Comparison of ENCODE assay signal across 18 cellular contexts in genomic region chr14:67516679-67517078, GRCh38. TPM values are rescaled to one million over a fixed set of nuclear protein-coding genes. Genes with fewer than 3 reads are reported as not detected.
DNase-seq lines count a peak whose midpoint lies in the region; ATAC-seq, FAIRE-seq and TF ChIP-seq lines count a peak whose summit lies in the region.
"Had no signal": no experiment of that assay in that cellular context is flagged by ENCODE, and none has a peak within 500 bp of the region (broad histone marks: within the 10 kb centered on the region; RNA-seq: fewer than 3 reads in every experiment).

No MANE protein-coding gene starts in this region.

- 0 out of 3 replicates have a peak overlapping the region, but pooled peaks have one; percentile 39 for H3K4me3 Mint-ChIP-seq in GM23338
- H3K4me3 Mint-ChIP-seq in astrocyte (ENCODE audit: unreplicated experiment) = peak overlapping the region; percentile 61
- peak overlapping the region; percentile 81 for H3K4me3 Mint-ChIP-seq in natural killer cell

- H3K4me1 ChIP-seq in GM23338 (ENCODE audit: insufficient read depth) (no peaks in the 10 kb centered on the region; the same call in 1 of the 2 replicates), astrocyte (ENCODE audit: insufficient read depth, low read length) (no peaks in the 10 kb centered on the region), GM23248 (ENCODE audit: insufficient read depth) (no peaks in the 10 kb centered on the region), heart right ventricle (peaks cover 2 to 31% (median 12%) of the 10 kb centered on the region in 9 donors)

- H3K4me1 Mint-ChIP-seq in GM23338 (peaks cover 18% of the 10 kb centered on the region), astrocyte (ENCODE audit: low read depth, unreplicated experiment) (no peaks in the 10 kb centered on the region), natural killer cell (peaks cover 18 to 25% of the 10 kb centered on the region in 2 donors)

- H3K9me2 ChIP-seq in GM23338 (ENCODE audit: insufficient read depth) (no peaks in the 10 kb centered on the region), GM23248 (ENCODE audit: insufficient read depth) (no peaks in the 10 kb centered on the region)

- intact Hi-C loops in natural killer cell (cut with micrococcal nuclease) = no loop called here
- intact Hi-C loops in heart right ventricle (cut with DNase I) = no loop called here

- no peaks in the 10 kb centered on the region for H3K36me3 Mint-ChIP-seq in GM23338 (ENCODE audit: low read depth)
- no peaks in the 10 kb centered on the region for H3K36me3 Mint-ChIP-seq in astrocyte (ENCODE audit: low read depth, unreplicated experiment)
- H3K36me3 Mint-ChIP-seq in natural killer cell = no peaks in the 10 kb centered on the region

- no peak overlapping the region for H2AFZ ChIP-seq in GM23338
- no peak overlapping the region for H2AFZ ChIP-seq in astrocyte (ENCODE audit: low read depth, low read length)
- no peak overlapping the region for H2AFZ ChIP-seq in GM23248
- H2AFZ ChIP-seq: hepatocyte had no signal

- H3K27ac Mint-ChIP-seq in GM23338 (no peak overlapping the region), astrocyte (ENCODE audit: unreplicated experiment) (no peak overlapping the region), natural killer cell (peak overlapping the region in 1 of 2 donors; percentile 95)

- H3K36me3 ChIP-seq in GM23338 (ENCODE audit: insufficient read depth) (no peaks in the 10 kb centered on the region), astrocyte (ENCODE audit: insufficient read depth, low read length) (no peaks in the 10 kb centered on the region), GM23248 (ENCODE audit: low read depth) (no peaks in the 10 kb centered on the region), heart right ventricle (no peaks in the 10 kb centered on the region)

- in situ Hi-C loops in GM23248 (cut with MboI) = no loop called here

- no peaks in the 10 kb centered on the region for H3K79me2 ChIP-seq in GM23338 (replicated peaks; ENCODE audit: insufficient read depth)
- H3K79me2 ChIP-seq in astrocyte (ENCODE audit: insufficient read depth, low read length) = no peaks in the 10 kb centered on the region
- H3K79me2 ChIP-seq in GM23248 (ENCODE audit: insufficient read depth) = no peaks in the 10 kb centered on the region

- H3K9me3 Mint-ChIP-seq in GM23338 (no peaks in the 10 kb centered on the region), astrocyte (ENCODE audit: unreplicated experiment) (no peaks in the 10 kb centered on the region), natural killer cell (no peaks in the 10 kb centered on the region)

- H4K20me1 ChIP-seq in GM23338 (replicated peaks; ENCODE audit: insufficient read depth) (no peaks in the 10 kb centered on the region; the same call in 1 of the 2 replicates), astrocyte (ENCODE audit: insufficient read depth, low read length) (no peaks in the 10 kb centered on the region), GM23248 (ENCODE audit: insufficient read depth) (no peaks in the 10 kb centered on the region)

- H3K4me2 ChIP-seq in GM23338 (no peak overlapping the region), astrocyte (ENCODE audit: low read length) (no peak overlapping the region), GM23248 (ENCODE audit: unreplicated experiment) (no peak overlapping the region)
- H3K4me2 ChIP-seq: hepatocyte had no signal

- H3F3A ChIP-seq in GM23338 (replicated peaks; ENCODE audit: low read depth) (0 out of 2 replicates have a peak, but pooled peaks cover 3% of the 10 kb centered on the region), GM23248 (ENCODE audit: insufficient read depth) (no peaks in the 10 kb centered on the region)

- no peak for ATAC-seq in GM23338
- no peak for ATAC-seq in natural killer cell
- no peak for ATAC-seq in GM21528 (IDR thresholded peaks at IDR 0.05; ENCODE audit: low FRiP score, unreplicated experiment)
- no peak for ATAC-seq in heart right ventricle
- ATAC-seq: GM12878 had no signal

- 39 to 46% methylated on average over 2 of the region's 2 CpGs for WGBS in GM23248 (ENCODE audit: low coverage in 1 of 2, low lambda C conversion rate in 2 of 2, missing lambda C conversion rate in 2 of 2), 2 experiments
- 48 to 58% methylated on average over 2 of the region's 2 CpGs for WGBS in heart right ventricle, 2 donors

- DNase-seq in SIG-M5 treated with dmso at 0.1 percent for 504 hours (lab: John Stamatoyannopoulos, UW; ENCODE audit: unreplicated experiment) = peak; percentile 7
- DNase-seq in SIG-M5 (lab: John Stamatoyannopoulos, UW) = no peak
- DNase-seq in GM23338 (ENCODE audit: low spot score) = no peak
- no peak for DNase-seq in astrocyte (ENCODE audit: low read depth)
- DNase-seq in natural killer cell = no peak
- no peak for DNase-seq in GM23248
- no peak for DNase-seq in heart right ventricle
- DNase-seq: activated CD4-positive, alpha-beta T cell treated with anti-CD3 and anti-CD28 coated beads, Interleukin-2, amount 50 U/mL, for 4 hours; activated effector memory CD4-positive, alpha-beta T cell treated with anti-CD3 and anti-CD28 coated beads, Interleukin-2, amount 50 U/mL, for 16 hours; kidney glomerular epithelial cell; MM.1S; NCI-H748 treated with DMSO at 0.1 percent for 48 hours had no signal

- H3K9ac ChIP-seq in astrocyte (ENCODE audit: low read length) = no peak overlapping the region
- no peak overlapping the region for H3K9ac ChIP-seq in GM23248

- peaks cover 33% of the 10 kb centered on the region for H3K27me3 Mint-ChIP-seq in GM23338 (ENCODE audit: insufficient read depth, low read depth, poor library complexity)
- peaks cover 53% of the 10 kb centered on the region for H3K27me3 Mint-ChIP-seq in astrocyte (ENCODE audit: low read depth, unreplicated experiment)
- peaks cover 16 to 20% of the 10 kb centered on the region in 2 donors for H3K27me3 Mint-ChIP-seq in natural killer cell (ENCODE audit: low read depth in 2 of 2)

- H3K27ac ChIP-seq in GM23338 (ENCODE audit: low read depth) = no peak overlapping the region
- H3K27ac ChIP-seq in astrocyte (ENCODE audit: low read depth, low read length) = no peak overlapping the region
- no peak overlapping the region for H3K27ac ChIP-seq in GM23248
- no peak overlapping the region for H3K27ac ChIP-seq in heart right ventricle
- H3K27ac ChIP-seq: hepatocyte had no signal

- H3K4me3 ChIP-seq in GM23338 (no peak overlapping the region), astrocyte (ENCODE audit: insufficient read depth, low read depth, low read length) (no peak overlapping the region), GM23248 (no peak overlapping the region), heart right ventricle (no peak overlapping the region)
- H3K4me3 ChIP-seq: GM12878, hepatocyte had no signal

- no peaks in the 10 kb centered on the region for H3K9me3 ChIP-seq in astrocyte (ENCODE audit: insufficient read depth, low read depth, low read length)
- H3K9me3 ChIP-seq in GM23248 (ENCODE audit: low read depth) = no peaks in the 10 kb centered on the region
- H3K9me3 ChIP-seq in heart right ventricle = no peaks in the 10 kb centered on the region

- peaks cover 55% of the 10 kb centered on the region for H3K27me3 ChIP-seq in GM23338 (ENCODE audit: insufficient read depth)
- peaks cover 45% of the 10 kb centered on the region for H3K27me3 ChIP-seq in astrocyte (ENCODE audit: insufficient read depth, low read length)
- peaks cover 55% of the 10 kb centered on the region for H3K27me3 ChIP-seq in GM23248 (replicated peaks; ENCODE audit: insufficient read depth)
- peaks cover 0 to 49% (median 15%) of the 10 kb centered on the region in 7 donors for H3K27me3 ChIP-seq in heart right ventricle

- TF ChIP-seq CTCF in GM23338 (conservative IDR thresholded peaks at IDR 0.05; ENCODE audit: low read depth in 2 of 2) (no peak), astrocyte (IDR thresholded peaks at IDR 0.05; ENCODE audit: insufficient read depth, low read depth, low read length) (no peak), natural killer cell (IDR thresholded peaks at IDR 0.05) (no peak), heart right ventricle (IDR thresholded peaks at IDR 0.05) (no peak)

- FAIRE-seq in astrocyte (lab: Jason Lieb, UNC) = no peak
- FAIRE-seq: A204.1, GM12878, H54, small intestine had no signal

TF ChIP-seq in GM23338, 12 proteins besides CTCF, POLR2A, EP300 and RAD21:
- no peak for TF ChIP-seq POLR2AphosphoS5 (IDR thresholded peaks at IDR 0.05; ENCODE audit: low read depth)

RNA-seq across cellular contexts. Expression of gene PLEKHH1, which starts 16.4 kb away (rescaled TPM):
- total RNA-seq in GM23338 (2014; rRNA removed; shearing (Covaris generic)) = 30.6 and 33.9 TPM in 2 replicates
- polyA plus RNA-seq in GM23338 (2016; fragmentation: Nextera tagmentation; extraction: Ambion mirVana) = 14.7 and 15.4 TPM in 2 replicates
- 2.3 and 3.3 TPM in 2 replicates for total RNA-seq in astrocyte
- total RNA-seq in natural killer cell = not detected
- under 0.01 TPM in 1 of 2 replicates, not detected in the other for total RNA-seq in GM23248 (2014; rRNA removed; shearing (Covaris generic))
- 0.13 TPM in 1 of 2 replicates, not detected in the other for polyA plus RNA-seq in GM23248 (2016; fragmentation: Nextera tagmentation; extraction: Ambion mirVana)
- 1 to 10 TPM; 1.7 to 7.8 (median 3.7) TPM for total RNA-seq in heart right ventricle
- 10 to 100 TPM in 1 of 2 donors, 1 to 10 TPM in 1; 2.3 to 14.8 TPM for polyA plus RNA-seq in heart right ventricle

RNA-seq across cellular contexts. Expression of gene TMEM229B, which starts 28.2 kb away (rescaled TPM):
- total RNA-seq in GM23338 (2014; rRNA removed; shearing (Covaris generic)) = 1.6 and 2.4 TPM in 2 replicates
- polyA plus RNA-seq in GM23338 (2016; fragmentation: Nextera tagmentation; extraction: Ambion mirVana) (0.42 TPM in 1 of 2 replicates, not detected in the other), GM23248 (2016; fragmentation: Nextera tagmentation; extraction: Ambion mirVana) (0.43 and 0.48 TPM in 2 replicates), heart right ventricle (under 1 TPM; 0.51 to 0.68 TPM)
- total RNA-seq in astrocyte (1.3 and 1.8 TPM in 2 replicates), natural killer cell (10 to 100 TPM; 28.3 to 51.3 (median 49.9) TPM), heart right ventricle (1 to 10 TPM in 9 of 10 donors, under 1 TPM in 1; 1.00 to 5.9 (median 1.7) TPM)
- total RNA-seq in GM23248 (2014; rRNA removed; shearing (Covaris generic)) = 0.65 and 1.1 TPM in 2 replicates
